In genomic region chr14:20652996-20653975, GRCh38 we compare ENCODE assay signal across 1 cellular context.
TF ChIP-seq lines count a peak whose summit lies in the region.

No MANE protein-coding gene starts in this region.

TF ChIP-seq in GM23338, 12 proteins besides CTCF, POLR2A, EP300 and RAD21 (continued from another document):
- TF ChIP-seq, protein P1, sequence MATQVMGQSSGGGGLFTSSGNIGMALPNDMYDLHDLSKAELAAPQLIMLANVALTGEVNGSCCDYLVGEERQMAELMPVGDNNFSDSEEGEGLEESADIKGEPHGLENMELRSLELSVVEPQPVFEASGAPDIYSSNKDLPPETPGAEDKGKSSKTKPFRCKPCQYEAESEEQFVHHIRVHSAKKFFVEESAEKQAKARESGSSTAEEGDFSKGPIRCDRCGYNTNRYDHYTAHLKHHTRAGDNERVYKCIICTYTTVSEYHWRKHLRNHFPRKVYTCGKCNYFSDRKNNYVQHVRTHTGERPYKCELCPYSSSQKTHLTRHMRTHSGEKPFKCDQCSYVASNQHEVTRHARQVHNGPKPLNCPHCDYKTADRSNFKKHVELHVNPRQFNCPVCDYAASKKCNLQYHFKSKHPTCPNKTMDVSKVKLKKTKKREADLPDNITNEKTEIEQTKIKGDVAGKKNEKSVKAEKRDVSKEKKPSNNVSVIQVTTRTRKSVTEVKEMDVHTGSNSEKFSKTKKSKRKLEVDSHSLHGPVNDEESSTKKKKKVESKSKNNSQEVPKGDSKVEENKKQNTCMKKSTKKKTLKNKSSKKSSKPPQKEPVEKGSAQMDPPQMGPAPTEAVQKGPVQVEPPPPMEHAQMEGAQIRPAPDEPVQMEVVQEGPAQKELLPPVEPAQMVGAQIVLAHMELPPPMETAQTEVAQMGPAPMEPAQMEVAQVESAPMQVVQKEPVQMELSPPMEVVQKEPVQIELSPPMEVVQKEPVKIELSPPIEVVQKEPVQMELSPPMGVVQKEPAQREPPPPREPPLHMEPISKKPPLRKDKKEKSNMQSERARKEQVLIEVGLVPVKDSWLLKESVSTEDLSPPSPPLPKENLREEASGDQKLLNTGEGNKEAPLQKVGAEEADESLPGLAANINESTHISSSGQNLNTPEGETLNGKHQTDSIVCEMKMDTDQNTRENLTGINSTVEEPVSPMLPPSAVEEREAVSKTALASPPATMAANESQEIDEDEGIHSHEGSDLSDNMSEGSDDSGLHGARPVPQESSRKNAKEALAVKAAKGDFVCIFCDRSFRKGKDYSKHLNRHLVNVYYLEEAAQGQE (IDR thresholded peaks at IDR 0.05; ENCODE audit: unreplicated experiment) = no peak
- TF ChIP-seq STAT1 (IDR thresholded peaks at IDR 0.05; ENCODE audit: unreplicated experiment) (no peak), CREB1 (CRISPR knock-in tag; IDR thresholded peaks at IDR 0.05; ENCODE audit: low read depth) (peak; percentile 51; the same call in 1 of the 2 replicates)
